ENCODE assay signal across 10 cellular contexts in the genomic region with DNA sequence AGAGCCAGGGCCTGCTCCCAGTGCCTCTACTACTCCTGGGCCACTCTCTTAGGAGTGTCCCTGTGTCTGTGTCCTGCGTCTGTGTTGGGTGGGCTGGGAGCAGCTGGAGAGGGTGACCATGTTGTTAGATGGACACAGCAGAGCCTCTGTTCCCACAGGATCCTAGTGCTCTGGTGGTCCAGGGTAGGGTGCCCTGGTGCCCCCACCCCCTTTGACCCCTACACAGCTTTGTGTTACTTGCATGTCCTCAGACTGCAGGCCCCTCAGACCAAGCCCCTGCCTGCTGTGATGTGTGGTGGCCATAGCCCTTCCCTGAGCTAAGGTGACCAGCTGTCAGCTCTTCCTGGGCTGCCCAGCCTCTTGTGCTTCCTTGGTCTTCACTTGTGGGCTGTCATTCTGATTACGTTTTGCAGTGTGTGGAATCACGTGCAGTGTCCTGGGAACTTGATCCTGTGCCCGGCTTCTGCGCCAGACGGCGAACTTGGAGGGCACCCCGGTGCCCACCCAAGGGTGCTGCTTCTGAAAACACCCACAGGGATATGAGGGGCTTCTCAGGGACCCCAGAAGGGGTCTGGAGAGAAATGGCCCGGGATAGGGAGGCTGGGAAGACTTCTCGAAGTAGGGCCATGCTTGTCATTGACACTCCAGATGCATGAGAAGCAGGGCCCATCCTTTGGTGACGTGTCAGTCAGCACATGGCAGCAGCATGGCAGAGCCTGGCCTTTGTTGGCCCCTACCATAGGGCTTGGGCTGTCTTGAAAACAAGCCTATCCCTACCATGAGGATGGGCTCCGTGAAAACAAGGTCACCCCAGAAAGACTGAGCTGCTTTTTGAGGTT. TPM values are rescaled to one million over a fixed set of nuclear protein-coding genes. Genes with fewer than 3 reads are reported as not detected.
DNase-seq lines count a peak whose midpoint lies in the region; ATAC-seq and TF ChIP-seq lines count a peak whose summit lies in the region.
"Had no signal": no experiment of that assay in that cellular context is flagged by ENCODE, and none has a peak within 500 bp of the region (broad histone marks: within the 10 kb centered on the region; RNA-seq: fewer than 3 reads in every experiment).

No MANE protein-coding gene starts in this region.

- H3K4me1 ChIP-seq in right cardiac atrium (ENCODE audit: control insufficient read depth, insufficient read depth, low read length), result peaks cover 7% of the 10 kb centered on the region

- peaks cover 26% of the 10 kb centered on the region for H3K4me1 Mint-ChIP-seq in activated CD8-positive, alpha-beta T cell treated with anti-CD3 and anti-CD28 coated beads for 36 hours (ENCODE audit: low read depth)

- no peak for ATAC-seq in activated CD8-positive, alpha-beta T cell treated with anti-CD3 and anti-CD28 coated beads for 36 hours
- ATAC-seq in right cardiac atrium (peak in 1 of 2 donors; percentile 0), GM18861 (IDR thresholded peaks at IDR 0.05; ENCODE audit: unreplicated experiment) (no peak)

- no peak for TF ChIP-seq CTCF in HFF-Myc (IDR thresholded peaks at IDR 0.05; ENCODE audit: low read depth, low read length, missing control alignments)
- TF ChIP-seq CTCF in activated CD8-positive, alpha-beta T cell treated with anti-CD3 and anti-CD28 coated beads for 36 hours (IDR thresholded peaks at IDR 0.05), result no peak

- H3K27me3 Mint-ChIP-seq in activated CD8-positive, alpha-beta T cell treated with anti-CD3 and anti-CD28 coated beads for 36 hours, result peaks cover 8% of the 10 kb centered on the region

- H3K9me3 Mint-ChIP-seq in activated CD8-positive, alpha-beta T cell treated with anti-CD3 and anti-CD28 coated beads for 36 hours, result no peaks in the 10 kb centered on the region

- H3K4me3 Mint-ChIP-seq in activated CD8-positive, alpha-beta T cell treated with anti-CD3 and anti-CD28 coated beads for 36 hours, result peak overlapping the region; percentile 93

- H3K36me3 Mint-ChIP-seq in activated CD8-positive, alpha-beta T cell treated with anti-CD3 and anti-CD28 coated beads for 36 hours (ENCODE audit: low read depth), result no peaks in the 10 kb centered on the region

- WGBS in right cardiac atrium, result 74% methylated on average over 12 of the region's 12 CpGs

- intact Hi-C loops in activated CD8-positive, alpha-beta T cell treated with anti-CD3 and anti-CD28 coated beads for 36 hours (cut with micrococcal nuclease), result no loop called here
- intact Hi-C loops in right cardiac atrium (cut with DNase I), result no loop called here

- H3K4me3 ChIP-seq in HFF-Myc (replicated peaks; ENCODE audit: low read depth, low read length) (peak overlapping the region; percentile 70), right cardiac atrium (ENCODE audit: low read length) (peak overlapping the region; percentile 81), skin epidermis (peak overlapping the region in 4 of 7 experiments; percentile 57 to 98 (median 90))

- no peaks in the 10 kb centered on the region for H3K27me3 ChIP-seq in right cardiac atrium (ENCODE audit: control insufficient read depth, insufficient read depth)

- no peak for DNase-seq in HFF-Myc (ENCODE audit: extremely low read depth, low read depth)
- DNase-seq in activated CD8-positive, alpha-beta T cell treated with anti-CD3 and anti-CD28 coated beads for 36 hours, result no peak
- DNase-seq in right cardiac atrium, result peak in 2 of 3 donors; percentile 37 to 39
- no peak for DNase-seq in NCI-H2029 (lab: John Stamatoyannopoulos, UW)
- DNase-seq in NCI-H2227 (lab: John Stamatoyannopoulos, UW; ENCODE audit: unreplicated experiment), result no peak
- no peak for DNase-seq in NCI-H1092 treated with DMSO at 0.1 percent for 48 hours (lab: John Stamatoyannopoulos, UW)
- DNase-seq: NCI-H524 had no signal

- H3K27ac ChIP-seq in right cardiac atrium (ENCODE audit: low read length), result peak overlapping the region; percentile 91
- H3K27ac ChIP-seq in skin epidermis, result peak overlapping the region in 18 of 21 experiments; percentile 20 to 98 (median 92)
- H3K27ac ChIP-seq: cardiac muscle cell had no signal

- peak overlapping the region; percentile 82 for H3K27ac Mint-ChIP-seq in activated CD8-positive, alpha-beta T cell treated with anti-CD3 and anti-CD28 coated beads for 36 hours

- CTCF ChIA-PET in activated CD8-positive, alpha-beta T cell treated with anti-CD3 and anti-CD28 coated beads for 36 hours (lab: Charles Lee), result interaction anchor here (1.1 to 1.6 kb wide), 6 partner anchors 9 to 95 kb away, joined by 3 to 8 read pairs (median 5); a partner anchor contains a TSS

- POLR2A ChIA-PET in activated CD8-positive, alpha-beta T cell treated with anti-CD3 and anti-CD28 coated beads for 36 hours (lab: Charles Lee), result interaction anchor here (1.3 to 2.5 kb wide), 2 partner anchors 52 to 95 kb away, joined by 3 to 12 read pairs; a partner anchor contains a TSS

- no peaks in the 10 kb centered on the region for H3K9me3 ChIP-seq in right cardiac atrium (ENCODE audit: control insufficient read depth, low read length)

RNA-seq across cellular contexts. Expression of a gene that starts 1.5 kb away (rescaled TPM):
- total RNA-seq in activated CD8-positive, alpha-beta T cell treated with anti-CD3 and anti-CD28 coated beads for 36 hours, result 10 to 100 TPM; 15.7 to 18.3 TPM
- 10 to 100 TPM; 61.1 to 70.4 (median 67.3) TPM for total RNA-seq in right cardiac atrium
- polyA plus RNA-seq in right cardiac atrium, result 64.9 TPM

RNA-seq across cellular contexts. Expression of a gene that starts 5.8 kb away (rescaled TPM):
- 1 to 10 TPM; 1.2 to 1.9 TPM for total RNA-seq in activated CD8-positive, alpha-beta T cell treated with anti-CD3 and anti-CD28 coated beads for 36 hours
- total RNA-seq in right cardiac atrium, result 10 to 100 TPM; 11.1 to 27.4 (median 18.4) TPM
- 21.7 TPM for polyA plus RNA-seq in right cardiac atrium

RNA-seq across cellular contexts. Expression of a gene that starts 57.6 kb away (rescaled TPM):
- 10 to 100 TPM; 35.0 to 38.8 TPM for total RNA-seq in activated CD8-positive, alpha-beta T cell treated with anti-CD3 and anti-CD28 coated beads for 36 hours
- 10 to 100 TPM; 15.5 to 18.6 (median 17.0) TPM for total RNA-seq in right cardiac atrium
- polyA plus RNA-seq in right cardiac atrium, result 11.2 TPM

Comparison
In these comparisons a context has a peak if more than half of its experiments do, and no peak if none do; other contexts are left out.
1. DNase-seq: peak in right cardiac atrium (2 of 3); none in HFF-Myc (single experiment), activated CD8-positive, alpha-beta T cell treated with anti-CD3 and anti-CD28 coated beads for 36 hours (single experiment), NCI-H2029 (single experiment), NCI-H2227 (single experiment) and NCI-H1092 treated with DMSO at 0.1 percent for 48 hours (single experiment).
2. RNA of a gene that starts 5.8 kb away (total RNA-seq): 11.1 to 27.4 TPM in right cardiac atrium; 1.2 to 1.9 TPM in activated CD8-positive, alpha-beta T cell treated with anti-CD3 and anti-CD28 coated beads for 36 hours; every median in the first group is over 4 times any median in the second.
3. Peak in every context shown above with its lines, with median percentiles within 50 percentile points of each other: H3K4me3 ChIP-seq.